ENCODE assay signal across 8 cellular contexts in genomic region chr19:11693505-11694499, GRCh38. TPM values are rescaled to one million over a fixed set of nuclear protein-coding genes. Genes with fewer than 3 reads are reported as not detected.
DNase-seq lines count a peak whose midpoint lies in the region; ATAC-seq, FAIRE-seq and TF ChIP-seq lines count a peak whose summit lies in the region.

No MANE protein-coding gene starts in this region.

- peaks cover 44% of the 10 kb centered on the region for H3K27me3 Mint-ChIP-seq in activated naive CD4-positive, alpha-beta T cell treated with anti-CD3 and anti-CD28 coated beads, Interleukin-2, amount 10 ng/mL, durations not matched to agents 7 days and 5 days
- H3K27me3 Mint-ChIP-seq in type B pancreatic cell: peaks cover 2% of the 10 kb centered on the region

- peaks cover 8% of the 10 kb centered on the region for H3K4me1 Mint-ChIP-seq in activated naive CD4-positive, alpha-beta T cell treated with anti-CD3 and anti-CD28 coated beads, Interleukin-2, amount 10 ng/mL, durations not matched to agents 7 days and 5 days
- H3K4me1 Mint-ChIP-seq in type B pancreatic cell (ENCODE audit: unreplicated experiment): peaks cover 18% of the 10 kb centered on the region

- RAD21 ChIA-PET in GM12878 (lab: Charles Lee; ENCODE audit: unreplicated experiment): no interaction called here

- H3K27ac Mint-ChIP-seq in activated naive CD4-positive, alpha-beta T cell treated with anti-CD3 and anti-CD28 coated beads, Interleukin-2, amount 10 ng/mL, durations not matched to agents 7 days and 5 days: no peak overlapping the region
- H3K27ac Mint-ChIP-seq in type B pancreatic cell: peak overlapping the region; percentile 94

- TF ChIP-seq POLR2A in GM12878 (IDR thresholded peaks at IDR 0.05; ENCODE audit: low read depth, low read length): no peak

- ATAC-seq in GM12878 (no peak), left lung (no peak), HG02571 (IDR thresholded peaks at IDR 0.05; ENCODE audit: unreplicated experiment) (no peak)

- H3K27me3 ChIP-seq in GM12878 (replicated peaks in 1 of 2; ENCODE audit: control insufficient read depth in 2 of 2, insufficient read depth in 2 of 2, low read length in 1 of 2): no peaks in the 10 kb centered on the region
- peaks cover 0 to 11% of the 10 kb centered on the region in 2 donors for H3K27me3 ChIP-seq in left lung

- CTCF ChIA-PET in activated naive CD4-positive, alpha-beta T cell treated with anti-CD3 and anti-CD28 coated beads, Interleukin-2, amount 10 ng/mL, durations not matched to agents 7 days and 5 days (lab: Charles Lee): no interaction called here
- CTCF ChIA-PET in GM12878 (lab: Yijun Ruan, JAX): no interaction called here

- peaks cover 12% of the 10 kb centered on the region for H3K9me3 Mint-ChIP-seq in activated naive CD4-positive, alpha-beta T cell treated with anti-CD3 and anti-CD28 coated beads, Interleukin-2, amount 10 ng/mL, durations not matched to agents 7 days and 5 days
- H3K9me3 Mint-ChIP-seq in type B pancreatic cell: peaks cover 9% of the 10 kb centered on the region

- POLR2A ChIA-PET in GM12878 (lab: Charles Lee): no interaction called here

- no peak for TF ChIP-seq CTCF in GM12878 (IDR thresholded peaks at IDR 0.05 in 2 of 3, conservative IDR thresholded peaks at IDR 0.05 in 1 of 3; ENCODE audit: control insufficient read depth in 2 of 3, extremely low read depth in 1 of 3, insufficient read depth in 1 of 3, low read depth in 3 of 3, low read length in 3 of 3)
- no peak for TF ChIP-seq CTCF in left lung (IDR thresholded peaks at IDR 0.05)
- TF ChIP-seq CTCF in type B pancreatic cell (conservative IDR thresholded peaks at IDR 0.05): no peak

- SMC1A ChIA-PET in GM12878 (lab: Charles Lee; ENCODE audit: uncharacterized antibody, unreplicated experiment): no interaction called here

- H3K36me3 ChIP-seq in GM12878 (ENCODE audit: control insufficient read depth in 2 of 2, insufficient read depth in 2 of 2, low read length in 1 of 2): no peaks in the 10 kb centered on the region
- no peaks in the 10 kb centered on the region for H3K36me3 ChIP-seq in left lung

- H3K4me2 ChIP-seq in GM12878 (ENCODE audit: control insufficient read depth, insufficient read depth): peak overlapping the region; percentile 45; the same call in 1 of the 2 replicates

- H3K9ac ChIP-seq in GM12878 (ENCODE audit: control insufficient read depth, insufficient read depth, low read length): peak overlapping the region; percentile 18; the same call in 1 of the 2 replicates

- H4K20me1 ChIP-seq in GM12878 (ENCODE audit: control insufficient read depth, insufficient read depth): no peaks in the 10 kb centered on the region

- no peaks in the 10 kb centered on the region for H3K79me2 ChIP-seq in GM12878 (ENCODE audit: control insufficient read depth, insufficient read depth, low read length)

- H3K36me3 Mint-ChIP-seq in activated naive CD4-positive, alpha-beta T cell treated with anti-CD3 and anti-CD28 coated beads, Interleukin-2, amount 10 ng/mL, durations not matched to agents 7 days and 5 days: peaks cover 2% of the 10 kb centered on the region
- peaks cover 22% of the 10 kb centered on the region for H3K36me3 Mint-ChIP-seq in type B pancreatic cell

- no peak for TF ChIP-seq RAD21 in GM12878 (IDR thresholded peaks at IDR 0.05; ENCODE audit: insufficient read depth, low read depth, low read length)

- whole genome bisulfite sequencing in GM12878 (ENCODE audit: insufficient coverage, insufficient replicate concordance, low lambda C conversion rate, missing lambda C conversion rate): 31% methylated on average over 16 of the region's 16 CpGs

- no peak for TF ChIP-seq EP300 in GM12878 (IDR thresholded peaks at IDR 0.05; ENCODE audit: borderline replicate concordance in 1 of 2, control insufficient read depth in 1 of 2, low read depth in 2 of 2, low read length in 2 of 2)

- H3K4me1 ChIP-seq in GM12878 (ENCODE audit: control insufficient read depth, insufficient read depth, low read length) (no peaks in the 10 kb centered on the region), left lung (peaks cover 8 to 16% of the 10 kb centered on the region in 2 donors)

- in situ Hi-C loops in GM12878 (cut with MboI): no loop called here

- peak overlapping the region; percentile 63; the same call in 1 of the 2 replicates for H2AFZ ChIP-seq in GM12878 (ENCODE audit: control insufficient read depth, low read depth, low read length)

- peak overlapping the region; percentile 56 for H3K4me3 Mint-ChIP-seq in activated naive CD4-positive, alpha-beta T cell treated with anti-CD3 and anti-CD28 coated beads, Interleukin-2, amount 10 ng/mL, durations not matched to agents 7 days and 5 days
- H3K4me3 Mint-ChIP-seq in type B pancreatic cell: peak overlapping the region; percentile 91

- H3K9me3 ChIP-seq in GM12878 (replicated peaks; ENCODE audit: control insufficient read depth, insufficient read depth, low read length): no peaks in the 10 kb centered on the region; the same call in 1 of the 3 replicates
- H3K9me3 ChIP-seq in left lung: no peaks in the 10 kb centered on the region

- H3K4me3 ChIP-seq in GM12878 (peak overlapping the region; percentile 74), left lung (peak overlapping the region; percentile 61 to 64)

- H3K27ac ChIP-seq in GM12878 (ENCODE audit: control insufficient read depth, insufficient read depth): no peak overlapping the region
- H3K27ac ChIP-seq in left lung: peak overlapping the region; percentile 68 to 73

- no TSS peak for BruUV-seq in GM12878 (replicated peaks; lab: Mats Ljungman, UMichigan)

- DNase-seq in activated naive CD4-positive, alpha-beta T cell treated with anti-CD3 and anti-CD28 coated beads, Interleukin-2, amount 10 ng/mL, durations not matched to agents 7 days and 5 days: no peak
- no peak for DNase-seq in activated naive CD4-positive, alpha-beta T cell treated with anti-CD3 and anti-CD28 coated beads, Interleukin-2, amount 50 U/mL, for 16 hours
- peak; percentile 11 for DNase-seq in NCI-H446 treated with DMSO at 0.1 percent for 48 hours (lab: John Stamatoyannopoulos, UW)
- DNase-seq in GM12878 (ENCODE audit: low read depth, low spot score): no peak
- DNase-seq in left lung: no peak
- no peak for DNase-seq in type B pancreatic cell (ENCODE audit: extremely low spot score, unreplicated experiment)
- no peak for DNase-seq in NCI-H2107 (lab: John Stamatoyannopoulos, UW)

- FAIRE-seq in GM12878 (lab: Jason Lieb, UNC): no peak

- intact Hi-C loops in GM12878 (cut with micrococcal nuclease; ENCODE audit: unreplicated experiment): no loop called here
- intact Hi-C loops in left lung (cut with DNase I): no loop called here

TF ChIP-seq in GM12878, 131 proteins besides CTCF, POLR2A, EP300 and RAD21 (continues in another document):
- no peak for TF ChIP-seq IKZF2 (IDR thresholded peaks at IDR 0.05)
- TF ChIP-seq CUX1 (IDR thresholded peaks at IDR 0.05; ENCODE audit: insufficient replicate concordance, low read depth, low read length): no peak
- no peak for TF ChIP-seq CHD4 (IDR thresholded peaks at IDR 0.05)
- TF ChIP-seq ZSCAN29 (IDR thresholded peaks at IDR 0.05): no peak

RNA-seq across cellular contexts. Expression of gene ZNF823, which starts 44.9 kb away (rescaled TPM):
- 10.7 and 12.2 TPM in 2 replicates for total RNA-seq in GM12878 (2013; cell fraction: nucleolus; rRNA removed)
- total RNA-seq in GM12878 (2014; rRNA removed) (3.8 and 4.5 TPM in 2 replicates), GM12878 (2014; rRNA removed; fragmentation: Illumina TruSeq; extraction: Trizol) (4.9 and 5.4 TPM in 2 replicates), GM12878 (2021) (3.4 and 3.7 TPM in 2 replicates), left lung (1 to 10 TPM; 5.3 to 5.5 TPM), type B pancreatic cell (ENCODE audit: low replicate concordance) (11.5 and 17.8 TPM in 2 replicates)
- 1.0 TPM for polyA plus RNA-seq in GM12878 (2011; ENCODE audit: low read depth)
- polyA plus RNA-seq in GM12878 (2011; rRNA removed) (8.0 and 11.9 TPM in 2 replicates), GM12878 (2014; fragmentation: Illumina TruSeq; extraction: Trizol) (4.9 and 5.4 TPM in 2 replicates), GM12878 (2014; fragmentation: Nextera tagmentation; extraction: Ambion mirVana) (1 to 10 TPM; 3.3 TPM), GM12878 (2014; rRNA removed) (2.5 and 3.7 TPM in 2 replicates), GM12878 (2016; fragmentation: Nextera tagmentation; extraction: Ambion mirVana) (1 to 10 TPM; 4.5 to 5.0 TPM)
- 3.7 and 4.0 TPM in 2 replicates for polyA plus RNA-seq in GM12878 (2011; cell fraction: cytosol; rRNA removed)
- polyA plus RNA-seq in GM12878 (2011; cell fraction: nucleus; rRNA removed): 6.9 and 7.0 TPM in 2 replicates
- 1.0 and 2.0 TPM in 2 replicates for polyA plus RNA-seq in GM12878 (2012)
- polyA minus RNA-seq in GM12878 (2011; rRNA and poly(A)+ RNA removed): 9.3 and 18.1 TPM in 2 replicates
- 3.4 and 5.3 TPM in 2 replicates for polyA minus RNA-seq in GM12878 (2011; cell fraction: cytosol; rRNA and poly(A)+ RNA removed)
- polyA minus RNA-seq in GM12878 (2011; cell fraction: nucleus; rRNA and poly(A)+ RNA removed): 2.3 and 4.9 TPM in 2 replicates
